Comparison of ENCODE assay signal across 21 cellular contexts in genomic region chr4:54367059-54367458, GRCh38.
"Had no signal": no experiment of that assay in that cellular context is flagged by ENCODE, and none has a peak within 500 bp of the region (broad histone marks: within the 10 kb centered on the region; RNA-seq: fewer than 3 reads in every experiment).

No MANE protein-coding gene starts in this region.

- DNase-seq: activated CD4-positive, alpha-beta T cell treated with anti-CD3 and anti-CD28 coated beads, Interleukin-2, amount 10 ng/mL, durations not matched to agents 7 days and 5 days; activated CD4-positive, CD25-positive, alpha-beta regulatory T cell treated with anti-CD3 and anti-CD28 coated beads, Interleukin-2, amount 50 U/mL, for 72 hours; activated CD8-positive, alpha-beta memory T cell treated with anti-CD3 and anti-CD28 coated beads, Interleukin-2, amount 50 U/mL, for 48 hours; activated naive CD4-positive, alpha-beta T cell treated with anti-CD3 and anti-CD28 coated beads for 36 hours; activated naive CD8-positive, alpha-beta T cell treated with anti-CD3 and anti-CD28 coated beads, Interleukin-2, amount 10 ng/mL, durations not matched to agents 7 days and 5 days; activated T-cell treated with anti-CD3 and anti-CD28 coated beads, Interleukin-2, amount 50 U/mL, for 4 hours; amniotic stem cell; cerebellar nuclear complex; heart right ventricle; islet precursor cell; left cardiac atrium; ovary; psoas muscle; stimulated activated CD4-positive, alpha-beta T cell treated with anti-CD3 and anti-CD28 coated beads, Interleukin-2, amount 100 ng/mL, for 24 hours; stimulated activated naive CD8-positive, alpha-beta T cell treated with anti-CD3 and anti-CD28 coated beads, Interleukin-15, amount 100 ng/mL, for 72 hours; tibial artery; WERI-Rb-1 had no signal

- H3K4me1 ChIP-seq: right atrium auricular region, tibial artery had no signal

- H3K4me1 Mint-ChIP-seq: activated CD4-positive, alpha-beta T cell treated with anti-CD3 and anti-CD28 coated beads, Interleukin-2, amount 10 ng/mL, durations not matched to agents 7 days and 5 days; activated naive CD8-positive, alpha-beta T cell treated with anti-CD3 and anti-CD28 coated beads, Interleukin-2, amount 10 ng/mL, durations not matched to agents 7 days and 5 days; stimulated activated effector memory CD8-positive, alpha-beta T cell treated with anti-CD3 and anti-CD28 coated beads, Interleukin-12 subunit alpha, Interleukin-12 subunit beta, amount 100 ng/mL, for 72 hours; stimulated activated naive CD8-positive, alpha-beta T cell treated with anti-CD3 and anti-CD28 coated beads, Interleukin-15, amount 100 ng/mL, for 72 hours had no signal

- H3K9me3 Mint-ChIP-seq: activated CD4-positive, alpha-beta T cell treated with anti-CD3 and anti-CD28 coated beads, Interleukin-2, amount 10 ng/mL, durations not matched to agents 7 days and 5 days; activated naive CD4-positive, alpha-beta T cell treated with anti-CD3 and anti-CD28 coated beads for 36 hours; activated naive CD8-positive, alpha-beta T cell treated with anti-CD3 and anti-CD28 coated beads, Interleukin-2, amount 10 ng/mL, durations not matched to agents 7 days and 5 days; activated T-cell treated with anti-CD3 and anti-CD28 coated beads, Interleukin-2, amount 50 U/mL, for 4 hours; stimulated activated naive CD8-positive, alpha-beta T cell treated with anti-CD3 and anti-CD28 coated beads, Interleukin-15, amount 100 ng/mL, for 72 hours had no signal

- H3K9me3 ChIP-seq: heart right ventricle, ovary, psoas muscle, right atrium auricular region, tibial artery had no signal

- H3K27ac Mint-ChIP-seq: activated CD4-positive, alpha-beta T cell treated with anti-CD3 and anti-CD28 coated beads, Interleukin-2, amount 10 ng/mL, durations not matched to agents 7 days and 5 days; activated naive CD4-positive, alpha-beta T cell treated with anti-CD3 and anti-CD28 coated beads for 36 hours; activated naive CD8-positive, alpha-beta T cell treated with anti-CD3 and anti-CD28 coated beads, Interleukin-2, amount 10 ng/mL, durations not matched to agents 7 days and 5 days; natural killer cell treated with Interleukin-12 subunit alpha and Interleukin-12 subunit beta and Interleukin-15 and Interleukin-18, amount 100 ng/mL, for 72 hours; stimulated activated effector memory CD8-positive, alpha-beta T cell treated with anti-CD3 and anti-CD28 coated beads, Interleukin-12 subunit alpha, Interleukin-12 subunit beta, amount 100 ng/mL, for 72 hours; stimulated activated naive CD8-positive, alpha-beta T cell treated with anti-CD3 and anti-CD28 coated beads, Interleukin-15, amount 100 ng/mL, for 72 hours had no signal

- H3K36me3 ChIP-seq: heart right ventricle, ovary, right atrium auricular region, tibial artery, WERI-Rb-1 had no signal

- ATAC-seq: activated T-cell treated with anti-CD3 and anti-CD28 coated beads, Interleukin-2, amount 50 U/mL, for 4 hours; heart right ventricle; left cardiac atrium; psoas muscle; stimulated activated effector memory CD8-positive, alpha-beta T cell treated with anti-CD3 and anti-CD28 coated beads, Interleukin-12 subunit alpha, Interleukin-12 subunit beta, amount 100 ng/mL, for 72 hours; stimulated activated naive CD8-positive, alpha-beta T cell treated with anti-CD3 and anti-CD28 coated beads, Interleukin-15, amount 100 ng/mL, for 72 hours had no signal

- H3K27ac ChIP-seq: epithelial cell of prostate, heart right ventricle, ovary, psoas muscle, right atrium auricular region, tibial artery, WERI-Rb-1 had no signal

- H3K27me3 ChIP-seq: ovary, right atrium auricular region, tibial artery had no signal

- H3K36me3 Mint-ChIP-seq: activated naive CD8-positive, alpha-beta T cell treated with anti-CD3 and anti-CD28 coated beads, Interleukin-2, amount 10 ng/mL, durations not matched to agents 7 days and 5 days; natural killer cell treated with Interleukin-12 subunit alpha and Interleukin-12 subunit beta and Interleukin-15 and Interleukin-18, amount 100 ng/mL, for 72 hours; stimulated activated effector memory CD8-positive, alpha-beta T cell treated with anti-CD3 and anti-CD28 coated beads, Interleukin-12 subunit alpha, Interleukin-12 subunit beta, amount 100 ng/mL, for 72 hours had no signal

- H3K4me3 ChIP-seq: heart right ventricle, ovary, psoas muscle, right atrium auricular region, tibial artery had no signal

- H3K4me3 Mint-ChIP-seq: activated CD4-positive, alpha-beta T cell treated with anti-CD3 and anti-CD28 coated beads, Interleukin-2, amount 10 ng/mL, durations not matched to agents 7 days and 5 days; activated naive CD4-positive, alpha-beta T cell treated with anti-CD3 and anti-CD28 coated beads for 36 hours; activated naive CD8-positive, alpha-beta T cell treated with anti-CD3 and anti-CD28 coated beads, Interleukin-2, amount 10 ng/mL, durations not matched to agents 7 days and 5 days; activated T-cell treated with anti-CD3 and anti-CD28 coated beads, Interleukin-2, amount 50 U/mL, for 4 hours; natural killer cell treated with Interleukin-12 subunit alpha and Interleukin-12 subunit beta and Interleukin-15 and Interleukin-18, amount 100 ng/mL, for 72 hours; stimulated activated effector memory CD8-positive, alpha-beta T cell treated with anti-CD3 and anti-CD28 coated beads, Interleukin-12 subunit alpha, Interleukin-12 subunit beta, amount 100 ng/mL, for 72 hours; stimulated activated naive CD8-positive, alpha-beta T cell treated with anti-CD3 and anti-CD28 coated beads, Interleukin-15, amount 100 ng/mL, for 72 hours had no signal
